ENCODE assay signal across 11 cellular contexts in the genomic region with DNA sequence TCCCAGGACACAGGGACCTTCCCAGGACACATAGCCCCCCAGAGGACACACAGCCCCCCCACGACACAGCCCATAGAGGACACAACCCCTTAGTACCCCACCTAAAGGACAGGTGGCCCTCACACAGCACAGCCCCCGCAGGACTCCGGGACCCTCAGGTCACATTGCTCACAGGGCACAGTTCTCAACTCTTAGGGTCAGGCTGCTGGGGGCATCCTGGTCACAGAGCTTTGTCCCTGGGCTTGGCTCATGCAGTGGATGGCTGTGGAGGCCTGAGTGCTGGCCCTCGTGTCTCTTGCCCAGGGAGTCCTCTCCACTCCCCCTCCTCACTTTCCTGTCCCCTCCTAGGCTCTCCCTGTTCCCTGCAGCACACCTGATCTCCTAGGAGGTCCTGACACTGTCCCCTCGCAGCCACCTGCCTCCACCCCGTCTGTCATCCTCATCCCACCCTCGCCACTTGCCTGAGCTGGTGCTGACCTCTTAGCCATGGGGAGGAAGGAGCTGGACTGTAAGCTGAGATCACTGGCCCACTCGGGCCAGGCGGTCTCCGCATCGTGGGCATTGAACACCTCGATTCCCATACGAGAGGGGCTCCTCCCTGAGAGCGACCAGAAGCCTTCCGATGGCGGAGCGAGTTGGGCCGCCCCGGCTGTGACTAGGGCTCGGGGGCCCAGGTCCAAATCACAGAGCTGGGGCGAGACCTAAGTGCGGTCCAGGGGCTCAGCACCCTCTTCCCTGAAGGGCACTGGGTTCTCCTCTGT. TPM values are rescaled to one million over a fixed set of nuclear protein-coding genes. Genes with fewer than 3 reads are reported as not detected.
A peak's percentile ranks its signal among the peaks of the same experiment; 100 is the strongest.
DNase-seq lines count a peak whose midpoint lies in the region; ATAC-seq, FAIRE-seq and TF ChIP-seq lines count a peak whose summit lies in the region.
"Had no signal": no experiment of that assay in that cellular context is flagged by ENCODE, and none has a peak within 500 bp of the region (broad histone marks: within the 10 kb centered on the region; RNA-seq: fewer than 3 reads in every experiment).

No MANE protein-coding gene starts in this region.

- CTCF ChIA-PET in CD4-positive, alpha-beta T cell (lab: Charles Lee), result no interaction called here

- H3K4me1 Mint-ChIP-seq in CD4-positive, alpha-beta T cell (ENCODE audit: low read depth), result peaks cover 24% of the 10 kb centered on the region
- H3K4me1 Mint-ChIP-seq in IgD-negative memory B cell, result peaks cover 5 to 12% (median 10%) of the 10 kb centered on the region in 3 donors

- no peaks in the 10 kb centered on the region for H3K9me3 ChIP-seq in CD4-positive, alpha-beta T cell (ENCODE audit: control insufficient read depth, low read length)
- no peaks in the 10 kb centered on the region for H3K9me3 ChIP-seq in osteoblast (ENCODE audit: low read depth, low read length)
- H3K9me3 ChIP-seq in small intestine (ENCODE audit: control insufficient read depth, low read depth), result no peaks in the 10 kb centered on the region

- peaks cover under 1% of the 10 kb centered on the region for H3K36me3 ChIP-seq in osteoblast (ENCODE audit: insufficient read depth, low read length)
- no peaks in the 10 kb centered on the region for H3K36me3 ChIP-seq in small intestine (ENCODE audit: control insufficient read depth in 2 of 2, insufficient read depth in 2 of 2, low read length in 2 of 2)

- 80 to 88% (median 86%) methylated on average over 22 of the region's 22 CpGs for WGBS in small intestine, 3 donors

- H2AFZ ChIP-seq in osteoblast (ENCODE audit: low read length), result no peak overlapping the region

- no peak for ATAC-seq in CD4-positive, alpha-beta T cell (ENCODE audit: poor library complexity)
- no peak for ATAC-seq in HG03159 (IDR thresholded peaks at IDR 0.05; ENCODE audit: unreplicated experiment)

- peak in 1 of 10 experiments; percentile 16 for DNase-seq in CD4-positive, alpha-beta T cell
- peak; percentile 71 for DNase-seq in osteoblast (ENCODE audit: insufficient read length, low spot score, missing footprints)
- DNase-seq in amniotic stem cell (lab: John Stamatoyannopoulos, UW), result no peak
- DNase-seq in C1 segment of cervical spinal cord (lab: John Stamatoyannopoulos, UW), result no peak
- DNase-seq in small intestine, result no peak
- DNase-seq: trophoblast cell had no signal

- no peaks in the 10 kb centered on the region for H3K27me3 ChIP-seq in CD4-positive, alpha-beta T cell (ENCODE audit: control insufficient read depth, insufficient read depth, low read length)
- H3K27me3 ChIP-seq in osteoblast (ENCODE audit: insufficient read depth, low read length), result no peaks in the 10 kb centered on the region
- H3K27me3 ChIP-seq in small intestine (ENCODE audit: control insufficient read depth in 2 of 2, insufficient read depth in 2 of 2, low read length in 2 of 2), result no peaks in the 10 kb centered on the region
- H3K27me3 ChIP-seq: SJSA1 had no signal

- FAIRE-seq in small intestine (lab: Jason Lieb, UNC), result no peak
- FAIRE-seq: D721Med had no signal

- POLR2A ChIA-PET in CD4-positive, alpha-beta T cell (lab: Charles Lee), result no interaction called here

- no peaks in the 10 kb centered on the region for H3K9me3 Mint-ChIP-seq in CD4-positive, alpha-beta T cell
- H3K9me3 Mint-ChIP-seq in IgD-negative memory B cell, result no peaks in the 10 kb centered on the region

- no peak overlapping the region for H3K4me2 ChIP-seq in osteoblast (ENCODE audit: insufficient read depth, low read length)

- TF ChIP-seq CTCF in CD4-positive, alpha-beta T cell (IDR thresholded peaks at IDR 0.05), result no peak
- TF ChIP-seq CTCF in osteoblast (IDR thresholded peaks at IDR 0.05; ENCODE audit: extremely low read depth, low read depth, low read length), result no peak

- intact Hi-C loops in CD4-positive, alpha-beta T cell (cut with DNase I, micrococcal nuclease), result loop anchor here (2.0 to 5.0 kb wide), 4 partner anchors 49 to 197 kb away; partner anchors contain the start of genes CYBC1 (in 1 of the 2), FN3KRP (in 1 of the 2) and RAB40B (in 1 of the 2)

- no peak overlapping the region for H3K4me3 ChIP-seq in osteoblast (ENCODE audit: insufficient read depth, low read length)
- no peak overlapping the region for H3K4me3 ChIP-seq in small intestine (ENCODE audit: low read depth in 1 of 2, low read length in 2 of 2)

- no peaks in the 10 kb centered on the region for H3K27me3 Mint-ChIP-seq in CD4-positive, alpha-beta T cell
- no peaks in the 10 kb centered on the region for H3K27me3 Mint-ChIP-seq in IgD-negative memory B cell

- H3K4me1 ChIP-seq in osteoblast (ENCODE audit: insufficient read depth, low read length), result peaks cover 10% of the 10 kb centered on the region
- no peaks in the 10 kb centered on the region for H3K4me1 ChIP-seq in small intestine (ENCODE audit: control insufficient read depth in 2 of 2, insufficient read depth in 1 of 2, low read depth in 1 of 2, low read length in 1 of 2)

- H4K20me1 ChIP-seq in osteoblast (ENCODE audit: insufficient read depth, low read length), result peaks cover 29% of the 10 kb centered on the region

- H3K27ac Mint-ChIP-seq in CD4-positive, alpha-beta T cell, result peak overlapping the region; percentile 53
- peak overlapping the region; percentile 75 to 84 (median 82) for H3K27ac Mint-ChIP-seq in IgD-negative memory B cell

- no peak overlapping the region for H3K27ac ChIP-seq in CD4-positive, alpha-beta T cell (ENCODE audit: low read depth, low read length)
- peak overlapping the region; percentile 91 for H3K27ac ChIP-seq in cingulate gyrus (ENCODE audit: low read depth, low read length)
- no peak overlapping the region for H3K27ac ChIP-seq in osteoblast (ENCODE audit: low read depth, low read length)
- no peak overlapping the region for H3K27ac ChIP-seq in small intestine (ENCODE audit: low read depth in 1 of 2, low read length in 1 of 2)

- peak overlapping the region; percentile 79 for H3K4me3 Mint-ChIP-seq in CD4-positive, alpha-beta T cell
- peak overlapping the region; percentile 8 to 88 (median 70) for H3K4me3 Mint-ChIP-seq in IgD-negative memory B cell

- peaks cover 32% of the 10 kb centered on the region for H3K79me2 ChIP-seq in osteoblast (ENCODE audit: insufficient read depth, low read length)

- peaks cover 8% of the 10 kb centered on the region for H3K36me3 Mint-ChIP-seq in CD4-positive, alpha-beta T cell (ENCODE audit: low read depth)
- H3K36me3 Mint-ChIP-seq in IgD-negative memory B cell, result no peaks in the 10 kb centered on the region

RNA-seq across cellular contexts. Expression of gene WDR45B, which starts 1.4 kb away (rescaled TPM):
- 10 to 100 TPM; 49.8 to 54.3 TPM for total RNA-seq in CD4-positive, alpha-beta T cell
- polyA plus RNA-seq in IgD-negative memory B cell (32.1 TPM), small intestine (10 to 100 TPM; 64.4 to 69.7 (median 68.2) TPM)
- total RNA-seq in osteoblast, result 66.2 and 66.3 TPM in 2 replicates

RNA-seq across cellular contexts. Expression of gene RAB40B, which starts 48.8 kb away (rescaled TPM):
- total RNA-seq in CD4-positive, alpha-beta T cell, result 1 to 10 TPM; 1.6 to 2.0 TPM
- 1.9 TPM for polyA plus RNA-seq in IgD-negative memory B cell
- 8.3 and 9.1 TPM in 2 replicates for total RNA-seq in osteoblast
- polyA plus RNA-seq in small intestine, result 10 to 100 TPM in 1 of 3 donors, 1 to 10 TPM in 2; 8.1 to 18.6 (median 9.3) TPM
